ENCODE assay signal across 10 cellular contexts in the genomic region with DNA sequence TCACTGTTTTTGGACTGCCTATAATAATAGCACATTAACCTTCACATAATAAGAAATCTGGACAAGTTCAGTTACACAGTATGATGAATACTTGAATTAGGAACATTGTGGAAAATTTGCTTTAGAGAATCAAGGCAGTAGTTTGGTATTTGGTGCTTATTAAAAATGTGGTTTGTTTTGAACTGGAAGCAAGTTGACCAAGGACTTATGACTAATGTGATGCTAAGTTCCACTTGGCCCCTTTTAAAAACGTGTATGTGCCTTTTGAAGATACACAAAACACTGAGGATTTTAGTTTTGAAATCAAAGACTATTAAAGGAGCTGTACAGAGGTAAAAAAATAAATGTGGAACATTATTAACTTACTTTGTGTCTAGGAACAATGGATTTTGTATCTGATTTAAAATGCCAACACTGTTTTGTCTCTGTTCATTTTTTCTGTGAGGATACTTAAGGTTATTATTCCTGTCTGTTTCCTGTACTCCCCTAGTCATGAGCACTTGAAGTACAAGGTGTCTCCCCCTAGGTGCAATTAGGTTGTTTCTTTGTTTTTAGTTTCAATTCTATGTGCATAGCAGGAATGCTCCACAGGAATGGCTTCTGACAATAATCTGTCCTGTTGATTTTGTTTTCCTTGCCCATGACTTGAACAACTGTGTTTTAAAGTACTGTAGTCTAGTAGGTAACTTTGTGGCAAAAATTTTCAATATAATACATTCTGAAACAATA. TPM values are rescaled to one million over a fixed set of nuclear protein-coding genes. Genes with fewer than 3 reads are reported as not detected.
DNase-seq lines count a peak whose midpoint lies in the region; ATAC-seq and TF ChIP-seq lines count a peak whose summit lies in the region.
"Had no signal": no experiment of that assay in that cellular context is flagged by ENCODE, and none has a peak within 500 bp of the region (broad histone marks: within the 10 kb centered on the region; RNA-seq: fewer than 3 reads in every experiment).

No MANE protein-coding gene starts in this region.

- no peak overlapping the region for H3K9ac ChIP-seq in Loucy (ENCODE audit: low read depth, low read length, poor library complexity, severe bottlenecking)

- H3K9me3 Mint-ChIP-seq in CD8-positive, alpha-beta memory T cell = no peaks in the 10 kb centered on the region
- H3K9me3 Mint-ChIP-seq in naive thymus-derived CD4-positive, alpha-beta T cell = peaks cover 0 to 2% (median 0%) of the 10 kb centered on the region in 11 donors

- H3K4me2 ChIP-seq in Loucy (ENCODE audit: low read depth, low read length, poor library complexity, severe bottlenecking) = peak overlapping the region; percentile 4

- H3K4me1 ChIP-seq in CD8-positive, alpha-beta memory T cell (ENCODE audit: insufficient read depth, low read length) = no peaks in the 10 kb centered on the region
- H3K4me1 ChIP-seq in Loucy (ENCODE audit: insufficient read depth, low read length, poor library complexity, severe bottlenecking) = peaks cover 10% of the 10 kb centered on the region
- no peaks in the 10 kb centered on the region for H3K4me1 ChIP-seq in naive thymus-derived CD4-positive, alpha-beta T cell (ENCODE audit: control insufficient read depth in 2 of 2, insufficient read depth in 2 of 2, low read length in 2 of 2)

- H3K9me2 ChIP-seq in Loucy (replicated peaks; ENCODE audit: low read depth, low read length) = no peaks in the 10 kb centered on the region

- H4K20me1 ChIP-seq in Loucy (ENCODE audit: insufficient read depth, low read length, poor library complexity, severe bottlenecking) = no peaks in the 10 kb centered on the region

- DNase-seq in CD8-positive, alpha-beta memory T cell = no peak
- DNase-seq in choroid plexus epithelial cell (ENCODE audit: low read depth) (peak; percentile 13), UCSD-AML1 (lab: John Stamatoyannopoulos, UW; ENCODE audit: unreplicated experiment) (no peak), kidney glomerular epithelial cell (lab: John Stamatoyannopoulos, UW) (no peak)
- no peak for DNase-seq in naive thymus-derived CD4-positive, alpha-beta T cell
- no peak for DNase-seq in stimulated activated CD4-positive, alpha-beta T cell treated with anti-CD3 and anti-CD28 coated beads, Interleukin-4, amount 100 ng/mL, for 4 hours
- DNase-seq: activated CD4-positive, CD25-positive, alpha-beta regulatory T cell treated with anti-CD3 and anti-CD28 coated beads, Interleukin-2, amount 50 U/mL, for 72 hours had no signal

- no peak for ATAC-seq in naive thymus-derived CD4-positive, alpha-beta T cell
- no peak for ATAC-seq in HG03159 (IDR thresholded peaks at IDR 0.05; ENCODE audit: unreplicated experiment)

- no peak overlapping the region for H2AFZ ChIP-seq in Loucy (ENCODE audit: low read length)

- H3K27ac ChIP-seq in CD8-positive, alpha-beta memory T cell (ENCODE audit: low read depth, low read length) = no peak overlapping the region
- H3K27ac ChIP-seq in naive thymus-derived CD4-positive, alpha-beta T cell (ENCODE audit: low read depth, low read length) = peak overlapping the region; percentile 0
- H3K27ac ChIP-seq: epithelial cell of prostate had no signal

- intact Hi-C loops in naive thymus-derived CD4-positive, alpha-beta T cell (cut with micrococcal nuclease) = loop anchor here in 1 of 2 donors (10.0 kb wide), 1 partner anchor 182 kb away; no protein-coding TSS in a partner anchor

- CTCF ChIA-PET in CD8-positive, alpha-beta memory T cell (lab: Charles Lee) = no interaction called here
- CTCF ChIA-PET in naive thymus-derived CD4-positive, alpha-beta T cell (lab: Charles Lee) = no interaction called here

- peaks cover 6 to 60% (median 15%) of the 10 kb centered on the region in 3 donors for H3K36me3 Mint-ChIP-seq in CD8-positive, alpha-beta memory T cell
- peaks cover 7 to 42% (median 29%) of the 10 kb centered on the region in 5 donors for H3K36me3 Mint-ChIP-seq in naive thymus-derived CD4-positive, alpha-beta T cell

- H3K79me2 ChIP-seq in Loucy (ENCODE audit: insufficient read depth, low read length) = no peaks in the 10 kb centered on the region

- no peaks in the 10 kb centered on the region for H3K27me3 Mint-ChIP-seq in CD8-positive, alpha-beta memory T cell
- H3K27me3 Mint-ChIP-seq in naive thymus-derived CD4-positive, alpha-beta T cell = no peaks in the 10 kb centered on the region

- POLR2A ChIA-PET in CD8-positive, alpha-beta memory T cell (lab: Charles Lee) = no interaction called here
- POLR2A ChIA-PET in naive thymus-derived CD4-positive, alpha-beta T cell (lab: Charles Lee) = no interaction called here

- no peak overlapping the region for H3K4me3 ChIP-seq in CD8-positive, alpha-beta memory T cell (ENCODE audit: low read length)
- H3K4me3 ChIP-seq in Loucy (ENCODE audit: low read length, poor library complexity, severe bottlenecking) (no peak overlapping the region), choroid plexus epithelial cell (ENCODE audit: low read depth, low read length) (no peak overlapping the region)
- no peak overlapping the region for H3K4me3 ChIP-seq in naive thymus-derived CD4-positive, alpha-beta T cell (ENCODE audit: low read length)

- TF ChIP-seq CTCF in Loucy (conservative IDR thresholded peaks at IDR 0.05; ENCODE audit: low read length) = peak; percentile 53
- TF ChIP-seq CTCF in choroid plexus epithelial cell (conservative IDR thresholded peaks at IDR 0.05; ENCODE audit: low read depth, low read length) = no peak

- no peaks in the 10 kb centered on the region for H3K27me3 ChIP-seq in CD8-positive, alpha-beta memory T cell (ENCODE audit: insufficient read depth, low read length, poor library complexity, severe bottlenecking)
- H3K27me3 ChIP-seq in Loucy (ENCODE audit: insufficient read depth, low read length, poor library complexity, severe bottlenecking) = no peaks in the 10 kb centered on the region
- H3K27me3 ChIP-seq in naive thymus-derived CD4-positive, alpha-beta T cell (ENCODE audit: control insufficient read depth in 2 of 2, insufficient read depth in 2 of 2, low read length in 2 of 2) = no peaks in the 10 kb centered on the region

- H3K9me3 ChIP-seq in CD8-positive, alpha-beta memory T cell (ENCODE audit: low read length) = no peaks in the 10 kb centered on the region
- no peaks in the 10 kb centered on the region for H3K9me3 ChIP-seq in Loucy (ENCODE audit: insufficient read depth, low read depth, low read length)
- H3K9me3 ChIP-seq in naive thymus-derived CD4-positive, alpha-beta T cell (ENCODE audit: control insufficient read depth in 2 of 3, low read length in 3 of 3) = no peaks in the 10 kb centered on the region

- no peak overlapping the region for H3K4me3 Mint-ChIP-seq in CD8-positive, alpha-beta memory T cell
- H3K4me3 Mint-ChIP-seq in naive thymus-derived CD4-positive, alpha-beta T cell = no peak overlapping the region

- H3K36me3 ChIP-seq in CD8-positive, alpha-beta memory T cell (ENCODE audit: insufficient read depth, low read length) = peaks cover 12% of the 10 kb centered on the region
- peaks cover 38% of the 10 kb centered on the region for H3K36me3 ChIP-seq in Loucy (ENCODE audit: insufficient read depth, low read length)
- H3K36me3 ChIP-seq in naive thymus-derived CD4-positive, alpha-beta T cell (ENCODE audit: control insufficient read depth in 2 of 3, insufficient read depth in 3 of 3, low read length in 3 of 3) = peaks cover 9 to 31% (median 16%) of the 10 kb centered on the region in 3 experiments

- H3F3A ChIP-seq in Loucy (ENCODE audit: low read depth) = no peaks in the 10 kb centered on the region

- peaks cover 4 to 10% (median 4%) of the 10 kb centered on the region in 3 donors for H3K4me1 Mint-ChIP-seq in CD8-positive, alpha-beta memory T cell
- H3K4me1 Mint-ChIP-seq in naive thymus-derived CD4-positive, alpha-beta T cell = peaks cover 0 to 5% (median 0%) of the 10 kb centered on the region in 7 donors

- peak overlapping the region; percentile 1 to 70 (median 28) for H3K27ac Mint-ChIP-seq in CD8-positive, alpha-beta memory T cell
- peak overlapping the region in 8 of 9 donors; percentile 6 to 79 (median 44) for H3K27ac Mint-ChIP-seq in naive thymus-derived CD4-positive, alpha-beta T cell

RNA-seq across cellular contexts. Expression of a gene that starts 49.6 kb away (rescaled TPM):
- total RNA-seq in CD8-positive, alpha-beta memory T cell = not detected
- polyA plus RNA-seq in CD8-positive, alpha-beta memory T cell = not detected
- total RNA-seq in naive thymus-derived CD4-positive, alpha-beta T cell = under 1 TPM in 3 of 5 experiments, not detected in 2; 0.19 to 0.44 (median 0.43) TPM
- polyA plus RNA-seq in naive thymus-derived CD4-positive, alpha-beta T cell = not detected
